8 cellular contexts compared by ENCODE assay signal in the genomic region with DNA sequence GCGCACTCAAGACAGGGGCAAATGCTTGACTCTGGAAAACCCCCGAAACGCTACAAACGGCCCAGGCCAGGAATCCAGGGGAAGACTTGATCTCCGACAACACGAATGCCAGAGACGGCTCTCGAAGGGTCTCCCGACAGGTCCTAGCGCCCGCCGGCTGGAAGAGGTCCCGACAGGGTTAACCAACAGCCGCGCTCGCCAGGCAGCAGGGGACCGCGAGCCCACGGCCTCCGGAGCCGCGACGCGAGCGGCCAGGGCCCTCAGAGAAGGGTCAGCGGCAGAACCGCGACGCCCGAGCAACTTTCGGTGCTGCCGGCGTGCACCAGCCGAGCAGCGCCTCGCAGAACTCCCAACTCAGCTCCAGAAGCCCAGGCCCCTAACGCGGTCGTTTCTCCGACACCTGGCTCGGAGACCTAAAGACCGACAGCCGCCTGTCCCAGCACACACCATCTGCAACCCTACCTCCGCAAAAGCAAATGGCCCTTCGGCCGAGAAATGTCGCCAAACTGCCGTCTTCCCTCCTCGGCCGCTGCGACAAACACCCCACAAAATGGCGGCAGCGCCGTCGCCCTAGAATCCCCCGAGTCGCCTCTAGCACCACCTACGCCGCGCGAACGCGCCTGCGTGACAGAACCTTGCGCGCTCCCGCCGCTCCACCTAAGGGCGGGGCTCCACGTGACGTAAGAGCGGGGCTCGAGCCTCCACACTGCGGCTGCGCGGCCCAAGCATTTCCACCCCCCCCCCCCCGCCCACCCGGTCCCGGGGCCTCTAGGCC.
DNase-seq lines count a peak whose midpoint lies in the region; ATAC-seq lines count a peak whose summit lies in the region.

A gene (minus strand): TSS at position 567 of the 775 bp plus-strand sequence. CDS start 3,634 bp downstream, outside the sequence.

- ATAC-seq in GM19023 (IDR thresholded peaks at IDR 0.05; ENCODE audit: unreplicated experiment) (peak; percentile 82), HG03196 (IDR thresholded peaks at IDR 0.05; ENCODE audit: unreplicated experiment) (peak; percentile 86)

- peak within 1 kb of the TSS; percentile 91 for H3K27ac ChIP-seq in caudate nucleus (ENCODE audit: low read depth, low read length)

- DNase-seq in AG08396 (ENCODE audit: low spot score): peak; percentile 98
- DNase-seq in NCI-H345 treated with DMSO at 0.1 percent for 48 hours (lab: John Stamatoyannopoulos, UW; ENCODE audit: unreplicated experiment): peak; percentile 90
- peak; percentile 94 to 96 (median 94) for DNase-seq in activated CD4-positive, CD25-positive, alpha-beta regulatory T cell (lab: John Stamatoyannopoulos, UW)
- DNase-seq in caudate nucleus (lab: John Stamatoyannopoulos, UW): peak; percentile 12 to 96 (median 90)
- DNase-seq in iris pigment epithelial cell (ENCODE audit: low read depth): peak; percentile 92
- peak; percentile 94 to 96 for DNase-seq in stimulated activated CD4-positive, alpha-beta T cell treated with anti-CD3 and anti-CD28 coated beads, Interleukin-12 subunit alpha, Interleukin-12 subunit beta, amount 100 ng/mL, for 24 hours (ENCODE audit: low read depth in 2 of 2)

Comparison
In these comparisons a context has a peak if more than half of its experiments do, and no peak if none do; other contexts are left out.
1. Peak in every context shown above with its lines: DNase-seq, ATAC-seq and H3K27ac ChIP-seq.